In genomic region chr19:6724631-6725185, GRCh38 we compare ENCODE assay signal across 20 cellular contexts. TPM values are rescaled to one million over a fixed set of nuclear protein-coding genes. Genes with fewer than 3 reads are reported as not detected.
A peak's percentile ranks its signal among the peaks of the same experiment; 100 is the strongest.
DNase-seq lines count a peak whose midpoint lies in the region; ATAC-seq and TF ChIP-seq lines count a peak whose summit lies in the region.
"Had no signal": no experiment of that assay in that cellular context is flagged by ENCODE, and none has a peak within 500 bp of the region (broad histone marks: within the 10 kb centered on the region; RNA-seq: fewer than 3 reads in every experiment).

No MANE protein-coding gene starts in this region.

- H2AFZ ChIP-seq in mesenchymal stem cell (ENCODE audit: low read depth, low read length) = no peak overlapping the region

- H3K4me2 ChIP-seq in mesenchymal stem cell (ENCODE audit: low read length, poor library complexity, severe bottlenecking) = no peak overlapping the region

- H3K27me3 ChIP-seq in mesenchymal stem cell (ENCODE audit: control insufficient read depth in 1 of 2, insufficient read depth in 1 of 2, low read length in 2 of 2) (peaks cover 0 to 3% of the 10 kb centered on the region in 2 experiments), upper lobe of right lung (no peaks in the 10 kb centered on the region)
- H3K27me3 ChIP-seq: esophagus squamous epithelium had no signal

- no peak overlapping the region for H3K27ac Mint-ChIP-seq in activated CD4-positive, alpha-beta T cell treated with anti-CD3 and anti-CD28 coated beads, Interleukin-2, amount 10 ng/mL, durations not matched to agents 7 days and 5 days
- H3K27ac Mint-ChIP-seq: activated T-helper 17 cell treated with anti-CD3 and anti-CD28 coated beads, Interleukin-2, amount 50 U/mL, for 72 hours had no signal

- H4K8ac ChIP-seq in mesenchymal stem cell (ENCODE audit: low read length) = no peak overlapping the region

- H3K18ac ChIP-seq in mesenchymal stem cell (ENCODE audit: low read depth in 1 of 2, low read length in 2 of 2) = no peak overlapping the region

- no peak overlapping the region for H2BK120ac ChIP-seq in mesenchymal stem cell (ENCODE audit: low read depth, low read length)

- no peak overlapping the region for H3K14ac ChIP-seq in mesenchymal stem cell (ENCODE audit: low read length in 2 of 2)

- intact Hi-C loops in Right ventricle myocardium inferior (cut with DNase I) (no loop called here), cardiac septum (cut with DNase I) (no loop called here), upper lobe of right lung (cut with DNase I) (no loop called here)

- H3K36me3 ChIP-seq in mesenchymal stem cell (ENCODE audit: control insufficient read depth in 1 of 2, insufficient read depth in 2 of 2, low read depth in 1 of 2, low read length in 2 of 2) (peaks cover 3% of the 10 kb centered on the region in 2 experiments), upper lobe of right lung (no peaks in the 10 kb centered on the region)
- H3K36me3 ChIP-seq: prostate gland had no signal

- TF ChIP-seq CTCF in upper lobe of right lung (IDR thresholded peaks at IDR 0.05) = no peak

- no peak overlapping the region for H2BK5ac ChIP-seq in mesenchymal stem cell (ENCODE audit: low read depth, low read length, poor library complexity, severe bottlenecking)

- no peak overlapping the region for H3K9ac ChIP-seq in mesenchymal stem cell (ENCODE audit: low read length)

- no peaks in the 10 kb centered on the region for H3K36me3 Mint-ChIP-seq in activated CD4-positive, alpha-beta T cell treated with anti-CD3 and anti-CD28 coated beads, Interleukin-2, amount 10 ng/mL, durations not matched to agents 7 days and 5 days (ENCODE audit: low read depth)

- peak; percentile 18 for DNase-seq in Right ventricle myocardium inferior (ENCODE audit: missing footprints)
- no peak for DNase-seq in cardiac septum (ENCODE audit: low spot score)
- DNase-seq in mesenchymal stem cell = no peak
- DNase-seq in upper lobe of right lung = no peak
- no peak for DNase-seq in activated CD4-positive, alpha-beta T cell treated with anti-CD3 and anti-CD28 coated beads, Interleukin-2, amount 10 ng/mL, durations not matched to agents 7 days and 5 days
- DNase-seq in AG08396 (ENCODE audit: low spot score) = no peak
- DNase-seq: activated CD4-positive, CD25-positive, alpha-beta regulatory T cell treated with anti-CD3 and anti-CD28 coated beads, Interleukin-2, amount 50 U/mL, for 72 hours; esophagus squamous epithelium; glutamatergic neuron; immature natural killer cell; NCI-H1694 treated with DMSO at 0.1 percent for 48 hours; NCI-H226; NK-92 treated with Interleukin-12 subunit alpha and Interleukin-12 subunit beta, amount 100 ng/mL, for 24 hours; stimulated activated CD8-positive, alpha-beta memory T cell treated with anti-CD3 and anti-CD28 coated beads, Interleukin-4, amount 100 ng/mL, for 48 hours had no signal

- no peaks in the 10 kb centered on the region for H3K9me3 Mint-ChIP-seq in activated CD4-positive, alpha-beta T cell treated with anti-CD3 and anti-CD28 coated beads, Interleukin-2, amount 10 ng/mL, durations not matched to agents 7 days and 5 days
- H3K9me3 Mint-ChIP-seq: activated T-helper 17 cell treated with anti-CD3 and anti-CD28 coated beads, Interleukin-2, amount 50 U/mL, for 72 hours; immature natural killer cell had no signal

- H3K27me3 Mint-ChIP-seq in activated CD4-positive, alpha-beta T cell treated with anti-CD3 and anti-CD28 coated beads, Interleukin-2, amount 10 ng/mL, durations not matched to agents 7 days and 5 days = peaks cover 1% of the 10 kb centered on the region
- H3K27me3 Mint-ChIP-seq: activated T-helper 17 cell treated with anti-CD3 and anti-CD28 coated beads, Interleukin-2, amount 50 U/mL, for 72 hours had no signal

- peak overlapping the region; percentile 74 for H2AK5ac ChIP-seq in mesenchymal stem cell (ENCODE audit: low read length, severe bottlenecking)

- peak overlapping the region; percentile 46 for H3K27ac ChIP-seq in mesenchymal stem cell (ENCODE audit: low read length, poor library complexity, severe bottlenecking)
- peak overlapping the region; percentile 77 for H3K27ac ChIP-seq in upper lobe of right lung
- H3K27ac ChIP-seq: C4-2B had no signal

- H3K4ac ChIP-seq in mesenchymal stem cell (ENCODE audit: low read depth in 1 of 2, low read length in 2 of 2) = no peak overlapping the region

- H2BK15ac ChIP-seq in mesenchymal stem cell (ENCODE audit: low read depth, poor library complexity, severe bottlenecking) = no peak overlapping the region

- H3K9me3 ChIP-seq in mesenchymal stem cell (ENCODE audit: control insufficient read depth, low read length) (no peaks in the 10 kb centered on the region), upper lobe of right lung (no peaks in the 10 kb centered on the region)
- H3K9me3 ChIP-seq: esophagus squamous epithelium, prostate gland had no signal

- H3K4me1 Mint-ChIP-seq in activated CD4-positive, alpha-beta T cell treated with anti-CD3 and anti-CD28 coated beads, Interleukin-2, amount 10 ng/mL, durations not matched to agents 7 days and 5 days = peaks cover 32% of the 10 kb centered on the region
- H3K4me1 Mint-ChIP-seq: activated T-helper 17 cell treated with anti-CD3 and anti-CD28 coated beads, Interleukin-2, amount 50 U/mL, for 72 hours had no signal

- 78% methylated on average over 11 of the region's 11 CpGs for WGBS in mesenchymal stem cell

- CTCF ChIA-PET in activated CD4-positive, alpha-beta T cell treated with anti-CD3 and anti-CD28 coated beads, Interleukin-2, amount 10 ng/mL, durations not matched to agents 7 days and 5 days (lab: Charles Lee) = interaction anchor here (0.8 to 0.9 kb wide), 2 partner anchors 20 to 44 kb away, joined by 3 to 4 read pairs; no protein-coding TSS in a partner anchor

- no peak overlapping the region for H3K4me3 ChIP-seq in mesenchymal stem cell (ENCODE audit: insufficient read depth in 1 of 2, low read depth in 1 of 2, low read length in 2 of 2)
- H3K4me3 ChIP-seq in upper lobe of right lung = no peak overlapping the region
- H3K4me3 ChIP-seq: esophagus squamous epithelium, lung, prostate gland had no signal

- H4K91ac ChIP-seq in mesenchymal stem cell (ENCODE audit: low read length) = no peak overlapping the region

- no peak overlapping the region for H3K23ac ChIP-seq in mesenchymal stem cell (ENCODE audit: low read length in 2 of 2)

- no peak overlapping the region for H2BK12ac ChIP-seq in mesenchymal stem cell (ENCODE audit: low read length in 2 of 2)

- no peaks in the 10 kb centered on the region for H3K79me1 ChIP-seq in mesenchymal stem cell (replicated peaks; ENCODE audit: low read length, poor library complexity, severe bottlenecking)

- H3K4me1 ChIP-seq in mesenchymal stem cell (ENCODE audit: control insufficient read depth, insufficient read depth, low read depth, low read length) (peaks cover 27% of the 10 kb centered on the region), upper lobe of right lung (peaks cover 42% of the 10 kb centered on the region)
- H3K4me1 ChIP-seq: prostate gland had no signal

- H3K4me3 Mint-ChIP-seq in activated CD4-positive, alpha-beta T cell treated with anti-CD3 and anti-CD28 coated beads, Interleukin-2, amount 10 ng/mL, durations not matched to agents 7 days and 5 days = no peak overlapping the region
- H3K4me3 Mint-ChIP-seq: activated T-helper 17 cell treated with anti-CD3 and anti-CD28 coated beads, Interleukin-2, amount 50 U/mL, for 72 hours had no signal

- ATAC-seq in Right ventricle myocardium inferior = no peak
- ATAC-seq in upper lobe of right lung = no peak
- ATAC-seq: activated T-helper 17 cell treated with anti-CD3 and anti-CD28 coated beads, Interleukin-2, amount 50 U/mL, for 72 hours; HCT116 had no signal

- POLR2A ChIA-PET in activated CD4-positive, alpha-beta T cell treated with anti-CD3 and anti-CD28 coated beads, Interleukin-2, amount 10 ng/mL, durations not matched to agents 7 days and 5 days (lab: Charles Lee) = no interaction called here

RNA-seq across cellular contexts. Expression of gene C3, which starts 4.3 kb away (rescaled TPM):
- total RNA-seq in Right ventricle myocardium inferior (482 TPM), cardiac septum (50.6 TPM), upper lobe of right lung (1,129 TPM)
- 2.3 TPM for polyA plus RNA-seq in mesenchymal stem cell (2013, experiment 1 of 2)
- polyA plus RNA-seq in mesenchymal stem cell (2013, experiment 2 of 2) = 2.7 TPM
- not detected for total RNA-seq in activated CD4-positive, alpha-beta T cell treated with anti-CD3 and anti-CD28 coated beads, Interleukin-2, amount 10 ng/mL, durations not matched to agents 7 days and 5 days

RNA-seq across cellular contexts. Expression of gene GPR108, which starts 12.7 kb away (rescaled TPM):
- total RNA-seq in Right ventricle myocardium inferior (23.9 TPM), cardiac septum (22.5 TPM), upper lobe of right lung (81.2 TPM)
- polyA plus RNA-seq in mesenchymal stem cell (2013, experiment 1 of 2) = 63.6 TPM
- 61.8 TPM for polyA plus RNA-seq in mesenchymal stem cell (2013, experiment 2 of 2)
- 10 to 100 TPM; 64.6 TPM for total RNA-seq in activated CD4-positive, alpha-beta T cell treated with anti-CD3 and anti-CD28 coated beads, Interleukin-2, amount 10 ng/mL, durations not matched to agents 7 days and 5 days

RNA-seq across cellular contexts. Expression of gene TRIP10, which starts 14.8 kb away (rescaled TPM):
- total RNA-seq in Right ventricle myocardium inferior (147 TPM), cardiac septum (86.1 TPM), upper lobe of right lung (88.1 TPM)
- polyA plus RNA-seq in mesenchymal stem cell (2013, experiment 1 of 2) = 53.2 TPM
- 50.7 TPM for polyA plus RNA-seq in mesenchymal stem cell (2013, experiment 2 of 2)
- 10 to 100 TPM; 11.1 to 11.2 TPM for total RNA-seq in activated CD4-positive, alpha-beta T cell treated with anti-CD3 and anti-CD28 coated beads, Interleukin-2, amount 10 ng/mL, durations not matched to agents 7 days and 5 days

RNA-seq across cellular contexts. Expression of gene SH2D3A, which starts 42.5 kb away (rescaled TPM):
- total RNA-seq in Right ventricle myocardium inferior = not detected
- 0.40 TPM for total RNA-seq in cardiac septum
- not detected for polyA plus RNA-seq in mesenchymal stem cell (2013, experiment 1 of 2)
- 0.07 TPM for polyA plus RNA-seq in mesenchymal stem cell (2013, experiment 2 of 2)
- 26.0 TPM for total RNA-seq in upper lobe of right lung
- total RNA-seq in activated CD4-positive, alpha-beta T cell treated with anti-CD3 and anti-CD28 coated beads, Interleukin-2, amount 10 ng/mL, durations not matched to agents 7 days and 5 days = 10 to 100 TPM; 31.5 to 35.2 TPM
- total RNA-seq: A172 had no signal

RNA-seq across cellular contexts. Expression of gene VAV1, which starts 47.8 kb away (rescaled TPM):
- total RNA-seq in Right ventricle myocardium inferior (3.1 TPM), cardiac septum (1.5 TPM), upper lobe of right lung (31.6 TPM)
- not detected for polyA plus RNA-seq in mesenchymal stem cell (2013, experiment 1 of 2)
- polyA plus RNA-seq in mesenchymal stem cell (2013, experiment 2 of 2) = not detected
- total RNA-seq in activated CD4-positive, alpha-beta T cell treated with anti-CD3 and anti-CD28 coated beads, Interleukin-2, amount 10 ng/mL, durations not matched to agents 7 days and 5 days = 100 to 1,000 TPM; 123 to 132 TPM
- total RNA-seq: A172 had no signal

Comparison
In these comparisons a context has a peak if more than half of its experiments do, and no peak if none do; other contexts are left out.
1. RNA of gene C3, which starts 4.3 kb away (total RNA-seq): 1,129 TPM in upper lobe of right lung (single experiment), 482 TPM in Right ventricle myocardium inferior (single experiment) and 50.6 TPM in cardiac septum (single experiment); not detected in activated CD4-positive, alpha-beta T cell treated with anti-CD3 and anti-CD28 coated beads, Interleukin-2, amount 10 ng/mL, durations not matched to agents 7 days and 5 days; every median in the first group is over 10 times any median in the second.